In genomic region chr19:50870417-50871089, GRCh38 we compare ENCODE assay signal across 14 cellular contexts. TPM values are rescaled to one million over a fixed set of nuclear protein-coding genes. Genes with fewer than 3 reads are reported as not detected.
DNase-seq lines count a peak whose midpoint lies in the region; ATAC-seq and TF ChIP-seq lines count a peak whose summit lies in the region.
"Had no signal": no experiment of that assay in that cellular context is flagged by ENCODE, and none has a peak within 500 bp of the region (broad histone marks: within the 10 kb centered on the region; RNA-seq: fewer than 3 reads in every experiment).

No MANE protein-coding gene starts in this region.

- intact Hi-C loops in heart left ventricle (cut with DNase I), result no loop called here

- H3K27me3 Mint-ChIP-seq in T-helper 2 cell treated with Interferon-gamma antibody and Interleukin-4, amounts not matched to agents 5 μg/mL and 100 μg/mL, for 36 hours (ENCODE audit: low read depth), result peaks cover 26% of the 10 kb centered on the region

- TF ChIP-seq POLR2A in heart left ventricle (IDR thresholded peaks at IDR 0.05), result no peak

- peak in 1 of 2 donors; percentile 21 for DNase-seq in cardiac muscle cell (ENCODE audit: low read depth in 1 of 2, low spot score in 1 of 2)
- no peak for DNase-seq in heart left ventricle
- DNase-seq in T-helper 2 cell treated with Interferon-gamma antibody and Interleukin-4, amounts not matched to agents 5 μg/mL and 100 μg/mL, for 36 hours (ENCODE audit: low spot score), result peak; percentile 5
- DNase-seq in iPS-NIHi7 (ENCODE audit: extremely low spot score), result peak; percentile 39
- no peak for DNase-seq in H4 (ENCODE audit: low spot score)
- no peak for DNase-seq in epidermal melanocyte (ENCODE audit: insufficient read length, low spot score)
- DNase-seq: amniotic stem cell, GF-D8, NCI-H2081 treated with DMSO at 0.1 percent for 48 hours, Peyer's patch, thyroid gland had no signal

- H3K27me3 ChIP-seq in cardiac muscle cell (peaks cover 49% of the 10 kb centered on the region), heart left ventricle (peaks cover 0 to 62% (median 21%) of the 10 kb centered on the region in 9 donors)
- H3K27me3 ChIP-seq: Peyer's patch, thyroid gland had no signal

- H3K4me1 ChIP-seq in cardiac muscle cell (ENCODE audit: low read depth) (no peaks in the 10 kb centered on the region), heart left ventricle (no peaks in the 10 kb centered on the region)
- H3K4me1 ChIP-seq: Peyer's patch had no signal

- TF ChIP-seq CTCF in cardiac muscle cell (IDR thresholded peaks at IDR 0.05; ENCODE audit: low read depth, low read length) (peak; percentile 20), heart left ventricle (IDR thresholded peaks at IDR 0.05) (no peak)

- no peaks in the 10 kb centered on the region for H3K4me1 Mint-ChIP-seq in T-helper 2 cell treated with Interferon-gamma antibody and Interleukin-4, amounts not matched to agents 5 μg/mL and 100 μg/mL, for 36 hours (ENCODE audit: low read depth)

- ATAC-seq in heart left ventricle, result no peak
- no peak for ATAC-seq in HG03460 (IDR thresholded peaks at IDR 0.05; ENCODE audit: unreplicated experiment)
- no peak for ATAC-seq in GM21737 (IDR thresholded peaks at IDR 0.05; ENCODE audit: unreplicated experiment)

- H3K4me3 Mint-ChIP-seq in T-helper 2 cell treated with Interferon-gamma antibody and Interleukin-4, amounts not matched to agents 5 μg/mL and 100 μg/mL, for 36 hours, result no peak overlapping the region

- H3K36me3 ChIP-seq in cardiac muscle cell, result no peaks in the 10 kb centered on the region
- no peaks in the 10 kb centered on the region for H3K36me3 ChIP-seq in heart left ventricle
- H3K36me3 ChIP-seq: Peyer's patch, thyroid gland had no signal

- no peak overlapping the region for H3K27ac Mint-ChIP-seq in T-helper 2 cell treated with Interferon-gamma antibody and Interleukin-4, amounts not matched to agents 5 μg/mL and 100 μg/mL, for 36 hours

- WGBS in heart left ventricle, 4 donors, result 48 to 66% (median 61%) methylated on average over 18 to 26 of the region's 26 CpGs

- H3K36me3 Mint-ChIP-seq in T-helper 2 cell treated with Interferon-gamma antibody and Interleukin-4, amounts not matched to agents 5 μg/mL and 100 μg/mL, for 36 hours (ENCODE audit: low read depth), result no peaks in the 10 kb centered on the region

- no peak overlapping the region for H3K4me3 ChIP-seq in cardiac muscle cell
- H3K4me3 ChIP-seq in heart left ventricle, result no peak overlapping the region
- H3K4me3 ChIP-seq: hepatocyte, Peyer's patch, thyroid gland had no signal

- no peaks in the 10 kb centered on the region for H3K9me3 Mint-ChIP-seq in T-helper 2 cell treated with Interferon-gamma antibody and Interleukin-4, amounts not matched to agents 5 μg/mL and 100 μg/mL, for 36 hours

- H3K27ac ChIP-seq in cardiac muscle cell (no peak overlapping the region), heart left ventricle (no peak overlapping the region)
- H3K27ac ChIP-seq: hepatocyte, Peyer's patch, thyroid gland had no signal

- H3K9me3 ChIP-seq in cardiac muscle cell (ENCODE audit: low read depth), result no peaks in the 10 kb centered on the region
- no peaks in the 10 kb centered on the region for H3K9me3 ChIP-seq in heart left ventricle
- H3K9me3 ChIP-seq: Peyer's patch, thyroid gland had no signal

RNA-seq across cellular contexts. Expression of gene KLK2, which starts 2.7 kb away (rescaled TPM):
- not detected in 2 replicates for total RNA-seq in cardiac muscle cell
- not detected in 2 replicates for polyA plus RNA-seq in cardiac muscle cell
- total RNA-seq in heart left ventricle, result not detected
- polyA plus RNA-seq in heart left ventricle, result not detected
- not detected in 2 replicates for total RNA-seq in H4 (2014; rRNA removed; shearing (Covaris generic))
- total RNA-seq: hepatocyte, Peyer's patch had no signal
- polyA plus RNA-seq: hepatocyte had no signal

RNA-seq across cellular contexts. Expression of gene KLK3, which starts 15.8 kb away (rescaled TPM):
- total RNA-seq in cardiac muscle cell, result not detected in 2 replicates
- 1.00 TPM in 1 of 2 replicates, not detected in the other for polyA plus RNA-seq in cardiac muscle cell
- total RNA-seq in heart left ventricle, result not detected
- polyA plus RNA-seq in heart left ventricle, result not detected
- not detected in 2 replicates for total RNA-seq in H4 (2014; rRNA removed; shearing (Covaris generic))
- total RNA-seq: hepatocyte had no signal
- polyA plus RNA-seq: hepatocyte had no signal

RNA-seq across cellular contexts. Expression of gene KLK15, which starts 37.2 kb away (rescaled TPM):
- total RNA-seq in cardiac muscle cell (not detected in 2 replicates), heart left ventricle (not detected)
- polyA plus RNA-seq in cardiac muscle cell (not detected in 2 replicates), heart left ventricle (not detected)
- total RNA-seq in H4 (2014; rRNA removed; shearing (Covaris generic)), result not detected in 2 replicates
- total RNA-seq: hepatocyte, Peyer's patch had no signal
- polyA plus RNA-seq: hepatocyte had no signal

RNA-seq across cellular contexts. Expression of gene KLK4, which starts 40.6 kb away (rescaled TPM):
- total RNA-seq in cardiac muscle cell, result not detected in 2 replicates
- not detected in 2 replicates for polyA plus RNA-seq in cardiac muscle cell
- total RNA-seq in heart left ventricle, result not detected
- not detected for polyA plus RNA-seq in heart left ventricle
- not detected in 2 replicates for total RNA-seq in H4 (2014; rRNA removed; shearing (Covaris generic))
- total RNA-seq: hepatocyte had no signal

RNA-seq across cellular contexts. Expression of gene KLK1, which starts 47.0 kb away (rescaled TPM):
- total RNA-seq in cardiac muscle cell (not detected in 2 replicates), heart left ventricle (1 to 10 TPM in 1 of 9 donors, under 1 TPM in 3, not detected in 5; 0.53 to 1.4 (median 0.74) TPM)
- polyA plus RNA-seq in cardiac muscle cell (not detected in 2 replicates), heart left ventricle (under 1 TPM; 0.50 to 0.51 TPM)
- total RNA-seq in H4 (2014; rRNA removed; shearing (Covaris generic)), result not detected in 2 replicates

Comparison
In these comparisons a context has a peak if more than half of its experiments do, and no peak if none do; other contexts are left out.
1. DNase-seq: peak in T-helper 2 cell treated with Interferon-gamma antibody and Interleukin-4, amounts not matched to agents 5 μg/mL and 100 μg/mL, for 36 hours (single experiment) and iPS-NIHi7 (single experiment); none in heart left ventricle (0 of 5), H4 (single experiment) and epidermal melanocyte (single experiment).